Comparison of ENCODE assay signal across 13 cellular contexts in genomic region chr3:105802073-105802706, GRCh38.
DNase-seq lines count a peak whose midpoint lies in the region; ATAC-seq, FAIRE-seq and TF ChIP-seq lines count a peak whose summit lies in the region.
"Had no signal": no experiment of that assay in that cellular context is flagged by ENCODE, and none has a peak within 500 bp of the region (broad histone marks: within the 10 kb centered on the region; RNA-seq: fewer than 3 reads in every experiment).

No MANE protein-coding gene starts in this region.

- POLR2A ChIA-PET in GM12878 (lab: Charles Lee), result interaction anchor here (0.6 to 3.3 kb wide), 10 partner anchors 8 to 498 kb away, joined by 3 to 18 read pairs (median 4); partner anchors contain the start of gene CBLB

- DNase-seq in activated CD8-positive, alpha-beta memory T cell treated with anti-CD3 and anti-CD28 coated beads, Interleukin-2, amount 10 ng/mL, durations not matched to agents 7 days and 5 days, result no peak
- DNase-seq in activated CD8-positive, alpha-beta memory T cell treated with anti-CD3 and anti-CD28 coated beads for 24 hours, result no peak
- peak; percentile 31 for DNase-seq in NAMALWA (ENCODE audit: low spot score)
- DNase-seq in GM12878 (ENCODE audit: low read depth, low spot score), result peak; percentile 41
- DNase-seq in osteoblast (ENCODE audit: insufficient read length, low spot score, missing footprints), result no peak
- DNase-seq in iPS-NIHi11 (ENCODE audit: low spot score), result no peak
- DNase-seq in EL, result no peak
- DNase-seq: HCEC 1CT, mesenchymal stem cell, NCI-H748 treated with DMSO at 0.1 percent for 48 hours had no signal

- H3K4me1 Mint-ChIP-seq in activated CD8-positive, alpha-beta memory T cell treated with anti-CD3 and anti-CD28 coated beads, Interleukin-2, amount 10 ng/mL, durations not matched to agents 7 days and 5 days, result peaks cover 72% of the 10 kb centered on the region

- no peak overlapping the region for H3K4me3 Mint-ChIP-seq in activated CD8-positive, alpha-beta memory T cell treated with anti-CD3 and anti-CD28 coated beads, Interleukin-2, amount 10 ng/mL, durations not matched to agents 7 days and 5 days
- H3K4me3 Mint-ChIP-seq: type B pancreatic cell had no signal

- peaks cover 45% of the 10 kb centered on the region for H3K4me1 ChIP-seq in GM12878 (ENCODE audit: control insufficient read depth, insufficient read depth, low read length)
- peaks cover 30% of the 10 kb centered on the region for H3K4me1 ChIP-seq in osteoblast (ENCODE audit: insufficient read depth, low read length)

- no peak for TF ChIP-seq EP300 in GM12878 (IDR thresholded peaks at IDR 0.05; ENCODE audit: borderline replicate concordance in 1 of 2, control insufficient read depth in 1 of 2, low read depth in 2 of 2, low read length in 2 of 2)

- in situ Hi-C loops in GM12878 (cut with MboI), result no loop called here

- H3K4me2 ChIP-seq in GM12878 (ENCODE audit: control insufficient read depth, insufficient read depth) (peak overlapping the region; percentile 90), osteoblast (ENCODE audit: insufficient read depth, low read length) (no peak overlapping the region)

- H2AFZ ChIP-seq in GM12878 (ENCODE audit: control insufficient read depth, low read depth, low read length) (no peak overlapping the region; the same call in 1 of the 2 replicates), osteoblast (ENCODE audit: low read length) (no peak overlapping the region)

- H3K36me3 ChIP-seq in GM12878 (ENCODE audit: control insufficient read depth in 2 of 2, insufficient read depth in 2 of 2, low read length in 1 of 2) (no peaks in the 10 kb centered on the region; a peak in 3 of 4 replicates), osteoblast (ENCODE audit: insufficient read depth, low read length) (peaks cover 30% of the 10 kb centered on the region)

- H3K9me3 ChIP-seq in GM12878 (replicated peaks; ENCODE audit: control insufficient read depth, insufficient read depth, low read length) (peaks cover 6% of the 10 kb centered on the region), osteoblast (ENCODE audit: low read depth, low read length) (no peaks in the 10 kb centered on the region)

- H3K9ac ChIP-seq in GM12878 (ENCODE audit: control insufficient read depth, insufficient read depth, low read length), result peak overlapping the region; percentile 76

- H3K4me3 ChIP-seq in GM12878, result peak overlapping the region; percentile 32; the same call in 1 of the 2 replicates
- H3K4me3 ChIP-seq in osteoblast (ENCODE audit: insufficient read depth, low read length), result no peak overlapping the region
- H3K4me3 ChIP-seq: SK-N-MC had no signal

- RAD21 ChIA-PET in GM12878 (lab: Charles Lee; ENCODE audit: unreplicated experiment), result interaction anchor here (0.8 to 3.9 kb wide), 23 partner anchors 9 to 807 kb away, joined by 3 to 62 read pairs (median 4); no protein-coding TSS in a partner anchor

- H3K27ac ChIP-seq in GM12878 (ENCODE audit: control insufficient read depth, insufficient read depth) (peak overlapping the region; percentile 86), osteoblast (ENCODE audit: low read depth, low read length) (peak overlapping the region; percentile 38)
- H3K27ac ChIP-seq: SK-N-MC had no signal

- no peaks in the 10 kb centered on the region for H4K20me1 ChIP-seq in GM12878 (ENCODE audit: control insufficient read depth, insufficient read depth)
- peaks cover 20% of the 10 kb centered on the region for H4K20me1 ChIP-seq in osteoblast (ENCODE audit: insufficient read depth, low read length)

- FAIRE-seq in GM12878 (lab: Jason Lieb, UNC), result no peak

- H3K27ac Mint-ChIP-seq in activated CD8-positive, alpha-beta memory T cell treated with anti-CD3 and anti-CD28 coated beads, Interleukin-2, amount 10 ng/mL, durations not matched to agents 7 days and 5 days, result peak overlapping the region; percentile 67
- H3K27ac Mint-ChIP-seq: type B pancreatic cell had no signal

- ATAC-seq in activated CD8-positive, alpha-beta memory T cell treated with anti-CD3 and anti-CD28 coated beads, Interleukin-2, amount 10 ng/mL, durations not matched to agents 7 days and 5 days, result no peak
- ATAC-seq in GM12878 (peak; percentile 17), GM18498 (IDR thresholded peaks at IDR 0.05; ENCODE audit: unreplicated experiment) (no peak)

- CTCF ChIA-PET in activated CD8-positive, alpha-beta memory T cell treated with anti-CD3 and anti-CD28 coated beads, Interleukin-2, amount 10 ng/mL, durations not matched to agents 7 days and 5 days (lab: Charles Lee), result interaction anchor here (1.1 to 1.7 kb wide), 3 partner anchors 12 to 22 kb away, joined by 3 to 9 read pairs (median 5); no protein-coding TSS in a partner anchor
- CTCF ChIA-PET in GM12878 (lab: Yijun Ruan, JAX), result interaction anchor here (0.7 to 2.6 kb wide), 11 partner anchors 15 to 80 kb away, joined by 3 to 12 read pairs (median 4); no protein-coding TSS in a partner anchor

- H3K27me3 ChIP-seq in GM12878 (replicated peaks in 1 of 2; ENCODE audit: control insufficient read depth in 2 of 2, insufficient read depth in 2 of 2, low read length in 1 of 2) (no peaks in the 10 kb centered on the region), osteoblast (ENCODE audit: insufficient read depth, low read length) (no peaks in the 10 kb centered on the region)

- peaks cover 5% of the 10 kb centered on the region for H3K9me3 Mint-ChIP-seq in activated CD8-positive, alpha-beta memory T cell treated with anti-CD3 and anti-CD28 coated beads, Interleukin-2, amount 10 ng/mL, durations not matched to agents 7 days and 5 days (ENCODE audit: low read depth)
- H3K9me3 Mint-ChIP-seq: type B pancreatic cell had no signal

- TF ChIP-seq CTCF in GM12878 (IDR thresholded peaks at IDR 0.05 in 2 of 3, conservative IDR thresholded peaks at IDR 0.05 in 1 of 3; ENCODE audit: control insufficient read depth in 2 of 3, extremely low read depth in 1 of 3, insufficient read depth in 1 of 3, low read depth in 3 of 3, low read length in 3 of 3), result no peak
- no peak for TF ChIP-seq CTCF in osteoblast (IDR thresholded peaks at IDR 0.05; ENCODE audit: extremely low read depth, low read depth, low read length)

- peaks cover 47% of the 10 kb centered on the region for H3K36me3 Mint-ChIP-seq in activated CD8-positive, alpha-beta memory T cell treated with anti-CD3 and anti-CD28 coated beads, Interleukin-2, amount 10 ng/mL, durations not matched to agents 7 days and 5 days

- H3K27me3 Mint-ChIP-seq in activated CD8-positive, alpha-beta memory T cell treated with anti-CD3 and anti-CD28 coated beads, Interleukin-2, amount 10 ng/mL, durations not matched to agents 7 days and 5 days, result no peaks in the 10 kb centered on the region
- H3K27me3 Mint-ChIP-seq: type B pancreatic cell had no signal

- 39% methylated on average over 5 of the region's 5 CpGs for WGBS in GM12878 (ENCODE audit: insufficient coverage, insufficient replicate concordance, low lambda C conversion rate, missing lambda C conversion rate)

- no peak for TF ChIP-seq RAD21 in GM12878 (IDR thresholded peaks at IDR 0.05; ENCODE audit: insufficient read depth, low read depth, low read length)

- BruUV-seq in GM12878 (replicated peaks; lab: Mats Ljungman, UMichigan), result no TSS peak

- intact Hi-C loops in GM12878 (cut with micrococcal nuclease; ENCODE audit: unreplicated experiment), result loop anchor here (2.0 to 5.0 kb wide), 3 partner anchors 27 to 60 kb away; no protein-coding TSS in a partner anchor

- no peak for TF ChIP-seq POLR2A in GM12878 (IDR thresholded peaks at IDR 0.05; ENCODE audit: low read depth, low read length)

- H3K79me2 ChIP-seq in GM12878 (ENCODE audit: control insufficient read depth, insufficient read depth, low read length) (peaks cover 51% of the 10 kb centered on the region), osteoblast (ENCODE audit: insufficient read depth, low read length) (peaks cover 97% of the 10 kb centered on the region)

- SMC1A ChIA-PET in GM12878 (lab: Charles Lee; ENCODE audit: uncharacterized antibody, unreplicated experiment), result interaction anchor here (0.5 to 6.7 kb wide), 32 partner anchors 9 to 807 kb away, joined by 3 to 86 read pairs (median 6); partner anchors contain the start of gene CBLB

TF ChIP-seq in GM12878, 131 proteins besides CTCF, POLR2A, EP300 and RAD21 (continues in another document):
- TF ChIP-seq POLR2AphosphoS5 (IDR thresholded peaks at IDR 0.05; ENCODE audit: low read length), result peak; percentile 57
- TF ChIP-seq IRF3 (IDR thresholded peaks at IDR 0.05), result no peak
- no peak for TF ChIP-seq SREBF2 (IDR thresholded peaks at IDR 0.05; ENCODE audit: low read length)
- TF ChIP-seq RCOR1 (conservative IDR thresholded peaks at IDR 0.05; ENCODE audit: low read depth, low read length), result no peak
- no peak for TF ChIP-seq MLLT1 (IDR thresholded peaks at IDR 0.05)
- peak; percentile 90 for TF ChIP-seq MEF2B (IDR thresholded peaks at IDR 0.05; ENCODE audit: partially characterized antibody, poor library complexity, severe bottlenecking)
- no peak for TF ChIP-seq KDM1A (IDR thresholded peaks at IDR 0.05; ENCODE audit: borderline replicate concordance)

Comparison
In these comparisons a context has a peak if more than half of its experiments do, and no peak if none do; other contexts are left out.
1. DNase-seq: peak in NAMALWA (single experiment) and GM12878 (single experiment); none in activated CD8-positive, alpha-beta memory T cell treated with anti-CD3 and anti-CD28 coated beads, Interleukin-2, amount 10 ng/mL, durations not matched to agents 7 days and 5 days (single experiment), activated CD8-positive, alpha-beta memory T cell treated with anti-CD3 and anti-CD28 coated beads for 24 hours (single experiment), osteoblast (single experiment), iPS-NIHi11 (single experiment) and EL (single experiment).